8 cellular contexts compared by ENCODE assay signal in the genomic region with DNA sequence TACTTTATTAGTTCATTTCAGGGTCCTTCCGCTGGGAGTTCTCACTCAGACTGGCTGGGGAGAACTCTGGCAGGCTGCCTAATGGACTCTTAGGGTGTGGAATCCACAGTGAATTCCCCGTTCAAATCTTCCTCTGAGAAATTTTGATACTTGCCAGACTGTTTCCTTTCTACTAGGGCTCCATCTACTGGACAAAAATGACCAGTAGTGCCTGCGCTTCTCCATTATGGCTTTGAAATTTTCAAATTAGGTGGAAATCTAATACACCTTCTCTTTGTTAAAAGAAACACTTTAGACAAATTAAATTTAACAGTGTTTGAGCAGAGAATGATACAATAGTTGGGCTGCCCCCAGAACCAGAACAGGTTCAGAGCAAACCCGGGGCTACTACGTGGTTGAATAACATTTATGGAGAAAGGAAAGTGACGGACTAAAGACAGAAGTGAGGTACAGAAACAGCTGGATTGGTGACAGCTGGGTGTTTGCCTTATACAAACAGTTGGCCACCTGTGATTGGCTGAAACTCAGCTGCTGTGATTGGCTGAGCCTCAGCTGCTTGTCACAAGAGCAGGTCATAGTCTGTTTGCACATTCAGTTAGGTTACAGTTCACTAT. TPM values are rescaled to one million over a fixed set of nuclear protein-coding genes. Genes with fewer than 3 reads are reported as not detected.
DNase-seq lines count a peak whose midpoint lies in the region; ATAC-seq and TF ChIP-seq lines count a peak whose summit lies in the region.

No MANE protein-coding gene starts in this region.

- H3K27me3 ChIP-seq in left ventricle myocardium inferior (ENCODE audit: low read depth): no peaks in the 10 kb centered on the region

- H3K36me3 ChIP-seq in left ventricle myocardium inferior: no peaks in the 10 kb centered on the region

- H3K27ac ChIP-seq in left ventricle myocardium inferior (replicated peaks): peak overlapping the region; percentile 41

- DNase-seq in AG10803 (ENCODE audit: low read depth): peak; percentile 84
- DNase-seq in HT1080 (ENCODE audit: low read depth): peak; percentile 79
- DNase-seq in NCI-H82 treated with DMSO at 0.1 percent for 48 hours (lab: John Stamatoyannopoulos, UW; ENCODE audit: unreplicated experiment): peak; percentile 58
- DNase-seq in amygdala (lab: John Stamatoyannopoulos, UW): peak in 32 of 56 donors; percentile 4 to 75 (median 21)
- DNase-seq in left ventricle myocardium inferior: peak; percentile 50
- peak; percentile 68 for DNase-seq in putamen (ENCODE audit: low spot score)

- TF ChIP-seq CTCF in AG10803 (conservative IDR thresholded peaks at IDR 0.05; ENCODE audit: low read length) (peak; percentile 88), GM12875 (IDR thresholded peaks at IDR 0.05; ENCODE audit: borderline replicate concordance, insufficient read depth, low read depth, low read length) (peak; percentile 61; the same call in 1 of the 2 replicates), left ventricle myocardium inferior (IDR thresholded peaks at IDR 0.05; ENCODE audit: borderline replicate concordance) (peak; percentile 86)

- no peak overlapping the region for H3K4me3 ChIP-seq in AG10803 (ENCODE audit: low read length)
- no peak overlapping the region for H3K4me3 ChIP-seq in GM12875 (ENCODE audit: low read depth, low read length)
- peak overlapping the region; percentile 4 for H3K4me3 ChIP-seq in left ventricle myocardium inferior

- intact Hi-C loops in left ventricle myocardium inferior (cut with micrococcal nuclease): no loop called here

- no peaks in the 10 kb centered on the region for H3K9me3 ChIP-seq in left ventricle myocardium inferior (replicated peaks)

- no peak for ATAC-seq in GM21360 (IDR thresholded peaks at IDR 0.05; ENCODE audit: unreplicated experiment)

- H3K4me1 ChIP-seq in left ventricle myocardium inferior: peaks cover 19% of the 10 kb centered on the region

RNA-seq across cellular contexts. Expression of a gene that starts 52.9 kb away (rescaled TPM):
- 11.7 and 13.0 TPM in 2 replicates for total RNA-seq in HT1080 (2014; rRNA removed; shearing (Covaris generic))
- polyA plus RNA-seq in HT1080 (2015; cell fraction: cytosol; rRNA removed): 14.4 and 15.9 TPM in 2 replicates
- 5.9 TPM in 2 replicates for polyA plus RNA-seq in HT1080 (2015; cell fraction: nucleus; rRNA removed)
- total RNA-seq in left ventricle myocardium inferior: 26.3 TPM

Comparison
In these comparisons a context has a peak if more than half of its experiments do, and no peak if none do; other contexts are left out.
1. DNase-seq: peak in every context shown above with its lines; median percentile 84 in AG10803; 79 in HT1080; 68 in putamen; 58 in NCI-H82 treated with DMSO at 0.1 percent for 48 hours; 50 in left ventricle myocardium inferior; 21 in amygdala.